1 cellular context compared by ENCODE assay signal in genomic region chr22:46055176-46055850, GRCh38.
TF ChIP-seq lines count a peak whose summit lies in the region.

No MANE protein-coding gene starts in this region.

TF ChIP-seq in IMR-90, 13 proteins besides CTCF, POLR2A, EP300 and RAD21 (continued from another document):
- no peak for TF ChIP-seq MAZ (IDR thresholded peaks at IDR 0.05; ENCODE audit: borderline replicate concordance, low read depth, low read length)
- TF ChIP-seq MXI1 (IDR thresholded peaks at IDR 0.05; ENCODE audit: borderline replicate concordance, low read depth, low read length): no peak
- TF ChIP-seq USF2 (IDR thresholded peaks at IDR 0.05; ENCODE audit: low read depth, low read length): no peak
- no peak for TF ChIP-seq RFX5 (IDR thresholded peaks at IDR 0.05; ENCODE audit: low read depth, low read length)
- no peak for TF ChIP-seq NFE2L2 (IDR thresholded peaks at IDR 0.05; ENCODE audit: low read depth, low read length)
